19 cellular contexts compared by ENCODE assay signal in genomic region chr12:116202433-116202832, GRCh38.
DNase-seq lines count a peak whose midpoint lies in the region; ATAC-seq, FAIRE-seq and TF ChIP-seq lines count a peak whose summit lies in the region.
"Had no signal": no experiment of that assay in that cellular context is flagged by ENCODE, and none has a peak within 500 bp of the region (broad histone marks: within the 10 kb centered on the region; RNA-seq: fewer than 3 reads in every experiment).

No MANE protein-coding gene starts in this region.

- H3K36me3 ChIP-seq in K562 (ENCODE audit: control insufficient read depth, insufficient read depth, low read length) (peaks cover 12% of the 10 kb centered on the region; the same call in 1 of the 3 replicates), mesenchymal stem cell (ENCODE audit: control insufficient read depth in 1 of 2, insufficient read depth in 2 of 2, low read depth in 1 of 2, low read length in 2 of 2) (peaks cover 2 to 5% of the 10 kb centered on the region in 2 experiments), skeletal muscle satellite cell (ENCODE audit: insufficient read depth, low read length) (no peaks in the 10 kb centered on the region)

- peaks cover 27 to 42% of the 10 kb centered on the region in 2 experiments for H3K4me1 Mint-ChIP-seq in H9
- peaks cover 70% of the 10 kb centered on the region for H3K4me1 Mint-ChIP-seq in activated T-cell treated with anti-CD3 and anti-CD28 coated beads, Interleukin-2, amount 50 U/mL, for 24 hours (ENCODE audit: low read depth)

- no peak overlapping the region for H3K27ac ChIP-seq in H9 (ENCODE audit: insufficient read length, low read depth, low read length)
- H3K27ac ChIP-seq in K562 (ENCODE audit: extremely low read depth, low read depth, low read length) = no peak overlapping the region
- no peak overlapping the region for H3K27ac ChIP-seq in mesenchymal stem cell (ENCODE audit: low read length, poor library complexity, severe bottlenecking)
- H3K27ac ChIP-seq: parathyroid adenoma had no signal

- H3K9ac ChIP-seq in H9 (ENCODE audit: extremely low read depth, insufficient read length, low read length) = no peak overlapping the region
- no peak overlapping the region for H3K9ac ChIP-seq in K562 (ENCODE audit: insufficient read depth in 1 of 2, low read depth in 2 of 2, low read length in 2 of 2)
- peak overlapping the region; percentile 50 for H3K9ac ChIP-seq in mesenchymal stem cell (ENCODE audit: low read length)
- H3K9ac ChIP-seq in skeletal muscle satellite cell (ENCODE audit: low read depth, low read length) = peak overlapping the region; percentile 13
- H3K9ac ChIP-seq: parathyroid adenoma had no signal

- H2BK15ac ChIP-seq in H9 (ENCODE audit: low read depth, low read length) = no peak overlapping the region
- H2BK15ac ChIP-seq in mesenchymal stem cell (ENCODE audit: low read depth, poor library complexity, severe bottlenecking) = no peak overlapping the region

- intact Hi-C loops in K562 (cut with micrococcal nuclease) = no loop called here

- peaks cover 6% of the 10 kb centered on the region for H3K79me1 ChIP-seq in H9 (ENCODE audit: insufficient read depth, low read depth, low read length, poor library complexity, severe bottlenecking)
- peaks cover 2% of the 10 kb centered on the region for H3K79me1 ChIP-seq in mesenchymal stem cell (replicated peaks; ENCODE audit: low read length, poor library complexity, severe bottlenecking)

- BruUV-seq in K562 (replicated peaks; lab: Mats Ljungman, UMichigan) = no TSS peak

- H3K4me1 ChIP-seq in H9 (ENCODE audit: insufficient read depth, low read length) = no peaks in the 10 kb centered on the region; the same call in 1 of the 2 replicates
- H3K4me1 ChIP-seq in K562 (replicated peaks in 1 of 2; ENCODE audit: control insufficient read depth in 2 of 2, insufficient read depth in 2 of 2, low read length in 2 of 2) = peaks cover 5 to 25% of the 10 kb centered on the region in 2 experiments; a peak in 3 of 5 replicates
- H3K4me1 ChIP-seq in mesenchymal stem cell (ENCODE audit: control insufficient read depth, insufficient read depth, low read depth, low read length) = no peaks in the 10 kb centered on the region
- H3K4me1 ChIP-seq in skeletal muscle satellite cell (ENCODE audit: control insufficient read depth, insufficient read depth, low read length) = peaks cover 35% of the 10 kb centered on the region

- H3K9me3 Mint-ChIP-seq in H9 = no peaks in the 10 kb centered on the region
- H3K9me3 Mint-ChIP-seq in activated T-cell treated with anti-CD3 and anti-CD28 coated beads, Interleukin-2, amount 50 U/mL, for 24 hours = no peaks in the 10 kb centered on the region
- H3K9me3 Mint-ChIP-seq: activated CD4-positive, alpha-beta T cell treated with anti-CD3 and anti-CD28 coated beads, Interleukin-2, amount 10 ng/mL, durations not matched to agents 24 days and 14 days; activated naive CD4-positive, alpha-beta T cell treated with anti-CD3 and anti-CD28 coated beads, Interleukin-2, amount 50 U/mL, for 24 hours; effector memory CD8-positive, alpha-beta T cell; stimulated activated naive CD8-positive, alpha-beta T cell treated with anti-CD3 and anti-CD28 coated beads, Interleukin-15, Interleukin-2, amounts not matched to agents 100 ng/mL and 50 ng/mL, for 24 hours had no signal

- no peak overlapping the region for H4K5ac ChIP-seq in H9 (ENCODE audit: insufficient read length, low read depth, low read length)

- H2AK5ac ChIP-seq in H9 (ENCODE audit: insufficient read length, low read length) (no peak overlapping the region), mesenchymal stem cell (ENCODE audit: low read length, severe bottlenecking) (peak overlapping the region; percentile 9)

- no peak overlapping the region for H3K4ac ChIP-seq in H9 (ENCODE audit: low read depth, low read length)
- H3K4ac ChIP-seq in mesenchymal stem cell (ENCODE audit: low read depth in 1 of 2, low read length in 2 of 2) = no peak overlapping the region

- in situ Hi-C loops in K562 (cut with MboI) = no loop called here

- no CpG with 5 or more reads among the region's 4 CpGs for WGBS in H9 (ENCODE audit: extremely low coverage, insufficient read length, low lambda C conversion rate)
- 70% methylated on average over 4 of the region's 4 CpGs for WGBS in K562 (ENCODE audit: insufficient coverage, low coverage, missing lambda C conversion rate)
- 86% methylated on average over 4 of the region's 4 CpGs for WGBS in mesenchymal stem cell

- CTCF ChIA-PET in K562 (lab: Yijun Ruan, JAX; ENCODE audit: low intra/inter-chr PET ratio) = no interaction called here

- no peaks in the 10 kb centered on the region for H3K9me3 ChIP-seq in H9 (ENCODE audit: control insufficient read depth, low read depth, low read length)
- H3K9me3 ChIP-seq in K562 (replicated peaks; ENCODE audit: control insufficient read depth, insufficient read depth, low read depth, low read length) = no peaks in the 10 kb centered on the region
- no peaks in the 10 kb centered on the region for H3K9me3 ChIP-seq in mesenchymal stem cell (ENCODE audit: control insufficient read depth, low read length)
- no peaks in the 10 kb centered on the region for H3K9me3 ChIP-seq in skeletal muscle satellite cell (replicated peaks; ENCODE audit: low read length)

- peak overlapping the region in 2 of 3 experiments; percentile 51 to 90; a peak in 4 of 7 replicates for H3K27ac Mint-ChIP-seq in H9
- no peak overlapping the region for H3K27ac Mint-ChIP-seq in activated T-cell treated with anti-CD3 and anti-CD28 coated beads, Interleukin-2, amount 50 U/mL, for 24 hours
- H3K27ac Mint-ChIP-seq: activated CD4-positive, alpha-beta T cell treated with anti-CD3 and anti-CD28 coated beads, Interleukin-2, amount 10 ng/mL, durations not matched to agents 24 days and 14 days; activated naive CD4-positive, alpha-beta T cell treated with anti-CD3 and anti-CD28 coated beads, Interleukin-2, amount 50 U/mL, for 24 hours; effector memory CD8-positive, alpha-beta T cell; stimulated activated naive CD8-positive, alpha-beta T cell treated with anti-CD3 and anti-CD28 coated beads, Interleukin-15, Interleukin-2, amounts not matched to agents 100 ng/mL and 50 ng/mL, for 24 hours had no signal

- H3K27me3 Mint-ChIP-seq in H9 (ENCODE audit: low read depth) = no peaks in the 10 kb centered on the region
- H3K27me3 Mint-ChIP-seq in activated T-cell treated with anti-CD3 and anti-CD28 coated beads, Interleukin-2, amount 50 U/mL, for 24 hours = no peaks in the 10 kb centered on the region
- H3K27me3 Mint-ChIP-seq: activated CD4-positive, alpha-beta T cell treated with anti-CD3 and anti-CD28 coated beads, Interleukin-2, amount 10 ng/mL, durations not matched to agents 24 days and 14 days; activated naive CD4-positive, alpha-beta T cell treated with anti-CD3 and anti-CD28 coated beads, Interleukin-2, amount 50 U/mL, for 24 hours; effector memory CD8-positive, alpha-beta T cell; stimulated activated naive CD8-positive, alpha-beta T cell treated with anti-CD3 and anti-CD28 coated beads, Interleukin-15, Interleukin-2, amounts not matched to agents 100 ng/mL and 50 ng/mL, for 24 hours had no signal

- DNase-seq in H9 (no peak), K562 (ENCODE audit: extremely low read depth in 1 of 4, low spot score in 3 of 4) (no peak), mesenchymal stem cell (peak; percentile 41), SW 1271 (lab: John Stamatoyannopoulos, UW) (no peak), RKO (ENCODE audit: low spot score) (no peak), HK-2 (ENCODE audit: unreplicated experiment) (no peak)
- no peak for DNase-seq in activated T-cell treated with anti-CD3 and anti-CD28 coated beads, Interleukin-2, amount 50 U/mL, for 24 hours
- DNase-seq: activated CD4-positive, alpha-beta T cell treated with anti-CD3 and anti-CD28 coated beads, Interleukin-2, amount 10 ng/mL, durations not matched to agents 24 days and 14 days; DMS153; effector memory CD8-positive, alpha-beta T cell; NCI-H1417 treated with DMSO at 0.1 percent for 48 hours; NCI-H2227 treated with DMSO at 0.1 percent for 48 hours; SIG-M5 had no signal

- H3K4me3 ChIP-seq in K562 = no peak overlapping the region
- no peak overlapping the region for H3K4me3 ChIP-seq in mesenchymal stem cell (ENCODE audit: insufficient read depth in 1 of 2, low read depth in 1 of 2, low read length in 2 of 2)
- H3K4me3 ChIP-seq in skeletal muscle satellite cell (ENCODE audit: low read length) = no peak overlapping the region

- H3K27me3 ChIP-seq in H9 (ENCODE audit: insufficient read depth, low read length) (no peaks in the 10 kb centered on the region), K562 (ENCODE audit: control insufficient read depth in 2 of 2, insufficient read depth in 2 of 2, low read length in 2 of 2) (no peaks in the 10 kb centered on the region), mesenchymal stem cell (ENCODE audit: control insufficient read depth in 1 of 2, insufficient read depth in 1 of 2, low read length in 2 of 2) (no peaks in the 10 kb centered on the region), skeletal muscle satellite cell (ENCODE audit: control insufficient read depth, insufficient read depth, low read length) (no peaks in the 10 kb centered on the region)

- H3K4me3 Mint-ChIP-seq in H9 = no peak overlapping the region; a peak in 1 of 5 replicates
- H3K4me3 Mint-ChIP-seq in activated T-cell treated with anti-CD3 and anti-CD28 coated beads, Interleukin-2, amount 50 U/mL, for 24 hours = no peak overlapping the region
- H3K4me3 Mint-ChIP-seq: activated CD4-positive, alpha-beta T cell treated with anti-CD3 and anti-CD28 coated beads, Interleukin-2, amount 10 ng/mL, durations not matched to agents 24 days and 14 days; activated naive CD4-positive, alpha-beta T cell treated with anti-CD3 and anti-CD28 coated beads, Interleukin-2, amount 50 U/mL, for 24 hours; effector memory CD8-positive, alpha-beta T cell; stimulated activated naive CD8-positive, alpha-beta T cell treated with anti-CD3 and anti-CD28 coated beads, Interleukin-15, Interleukin-2, amounts not matched to agents 100 ng/mL and 50 ng/mL, for 24 hours had no signal

- peak; percentile 11; the same call in 1 of the 3 replicates for ATAC-seq in K562
- ATAC-seq: effector memory CD8-positive, alpha-beta T cell had no signal

- no peak for TF ChIP-seq RAD21 in K562 (CRISPR knock-in tag; conservative IDR thresholded peaks at IDR 0.05 in 1 of 2, IDR thresholded peaks at IDR 0.05 in 1 of 2)

- TF ChIP-seq CTCF in H9 (conservative IDR thresholded peaks at IDR 0.05) = no peak
- TF ChIP-seq CTCF in K562 (IDR thresholded peaks at IDR 0.05 in 2 of 3, conservative IDR thresholded peaks at IDR 0.05 in 1 of 3; ENCODE audit: insufficient read depth in 2 of 3, low read depth in 1 of 3, low read length in 3 of 3) = no peak

- H4K91ac ChIP-seq in H9 (ENCODE audit: insufficient read length, low read depth, low read length) (no peak overlapping the region), mesenchymal stem cell (ENCODE audit: low read length) (no peak overlapping the region)

- H3K79me2 ChIP-seq in H9 (ENCODE audit: insufficient read depth, low read length) (peaks cover 4% of the 10 kb centered on the region; the same call in 1 of the 2 replicates), K562 (ENCODE audit: control insufficient read depth, insufficient read depth, low read length) (peaks cover 94% of the 10 kb centered on the region)

- no peak overlapping the region for H2BK5ac ChIP-seq in H9 (ENCODE audit: insufficient read length, low read length)
- H2BK5ac ChIP-seq in mesenchymal stem cell (ENCODE audit: low read depth, low read length, poor library complexity, severe bottlenecking) = no peak overlapping the region

- H4K8ac ChIP-seq in H9 (replicated peaks; ENCODE audit: insufficient read length, low read depth, low read length) (no peak overlapping the region), mesenchymal stem cell (ENCODE audit: low read length) (no peak overlapping the region)

- no peak for FAIRE-seq in K562 (lab: Jason Lieb, UNC)
- FAIRE-seq: bronchial epithelial cell, islet of Langerhans had no signal

- H3K18ac ChIP-seq in H9 (ENCODE audit: insufficient read length, low read depth, low read length) (no peak overlapping the region), mesenchymal stem cell (ENCODE audit: low read depth in 1 of 2, low read length in 2 of 2) (no peak overlapping the region)

- H2AFZ ChIP-seq in H9 (ENCODE audit: low read length) (no peak overlapping the region), K562 (ENCODE audit: low read depth, low read length) (no peak overlapping the region), mesenchymal stem cell (ENCODE audit: low read depth, low read length) (no peak overlapping the region)
- H2AFZ ChIP-seq: parathyroid adenoma had no signal

- H3T11ph ChIP-seq in H9 (ENCODE audit: low read length) = no peak overlapping the region

- no peak for TF ChIP-seq EP300 in K562 (IDR thresholded peaks at IDR 0.05; ENCODE audit: low read length)

- no peak overlapping the region for H2BK20ac ChIP-seq in H9 (ENCODE audit: low read depth, low read length, poor library complexity, severe bottlenecking)

- TF ChIP-seq POLR2A in K562 (conservative IDR thresholded peaks at IDR 0.05) = no peak

- POLR2A ChIA-PET in K562 (lab: Yijun Ruan, JAX) = interaction anchor here (1.1 to 1.4 kb wide), 4 partner anchors 8 to 76 kb away, joined by 3 to 7 read pairs (median 4); partner anchors contain the start of gene MED13L

- H3K23ac ChIP-seq in H9 (ENCODE audit: insufficient read length, low read depth, low read length) = no peak overlapping the region
- H3K23ac ChIP-seq in mesenchymal stem cell (ENCODE audit: low read length in 2 of 2) = no peak overlapping the region

- no peak overlapping the region for H3K14ac ChIP-seq in H9 (ENCODE audit: insufficient read depth, low read length)
- H3K14ac ChIP-seq in mesenchymal stem cell (ENCODE audit: low read length in 2 of 2) = no peak overlapping the region

- no peak overlapping the region for H2BK120ac ChIP-seq in H9 (ENCODE audit: low read depth, low read length, poor library complexity, severe bottlenecking)
- no peak overlapping the region for H2BK120ac ChIP-seq in mesenchymal stem cell (ENCODE audit: low read depth, low read length)

- H3K9me1 ChIP-seq in K562 (ENCODE audit: control insufficient read depth, insufficient read depth, low read length) = no peaks in the 10 kb centered on the region

- H3K56ac ChIP-seq in H9 (ENCODE audit: insufficient read length, low read depth, low read length) = no peak overlapping the region

- H3K23me2 ChIP-seq in H9 (ENCODE audit: insufficient read length, low read depth, low read length, poor library complexity, severe bottlenecking) = no peaks in the 10 kb centered on the region

- no peaks in the 10 kb centered on the region for H4K20me1 ChIP-seq in H9 (ENCODE audit: control insufficient read depth, insufficient read depth, insufficient read length)
- H4K20me1 ChIP-seq in K562 (replicated peaks; ENCODE audit: control insufficient read depth, insufficient read depth, low read length) = no peaks in the 10 kb centered on the region; the same call in 1 of the 2 replicates

- H3K36me3 Mint-ChIP-seq in H9 (ENCODE audit: insufficient read depth in 1 of 3, low read depth in 3 of 3) = no peaks in the 10 kb centered on the region
- peaks cover 18% of the 10 kb centered on the region for H3K36me3 Mint-ChIP-seq in activated T-cell treated with anti-CD3 and anti-CD28 coated beads, Interleukin-2, amount 50 U/mL, for 24 hours (ENCODE audit: low read depth)

- H2BK12ac ChIP-seq in H9 (ENCODE audit: insufficient read length, low read depth, low read length) (no peak overlapping the region), mesenchymal stem cell (ENCODE audit: low read length in 2 of 2) (no peak overlapping the region)

- H3K4me2 ChIP-seq in H9 (ENCODE audit: insufficient read depth, insufficient read length, low read length) = no peak overlapping the region
- H3K4me2 ChIP-seq in K562 (ENCODE audit: insufficient read depth, low read length) = no peak overlapping the region
- H3K4me2 ChIP-seq in mesenchymal stem cell (ENCODE audit: low read length, poor library complexity, severe bottlenecking) = no peak overlapping the region
- H3K4me2 ChIP-seq in skeletal muscle satellite cell (ENCODE audit: low read length) = peak overlapping the region; percentile 38

Comparison
In these comparisons a context has a peak if more than half of its experiments do, and no peak if none do; other contexts are left out.
1. H3K9ac ChIP-seq: peak in mesenchymal stem cell (single experiment) and skeletal muscle satellite cell (single experiment); none in H9 (single experiment) and K562 (0 of 2).